In genomic region chr10:61283066-61283465, GRCh38 we compare ENCODE assay signal across 11 cellular contexts.
"Had no signal": no experiment of that assay in that cellular context is flagged by ENCODE, and none has a peak within 500 bp of the region (broad histone marks: within the 10 kb centered on the region; RNA-seq: fewer than 3 reads in every experiment).

No MANE protein-coding gene starts in this region.

- H3K9ac ChIP-seq: parathyroid adenoma had no signal

- H3K9me3 ChIP-seq: thyroid gland had no signal

- H3K4me3 Mint-ChIP-seq: activated naive CD8-positive, alpha-beta T cell treated with anti-CD3 and anti-CD28 coated beads, Interleukin-2, amount 50 U/mL, for 24 hours; stimulated activated naive B cell treated with anti-CD40 and anti-IgM and Interleukin-4, amounts not matched to agents 10 μg/mL and 1 μg/mL and 100 μg/mL, for 72 hours had no signal

- ATAC-seq: activated naive CD8-positive, alpha-beta T cell treated with anti-CD3 and anti-CD28 coated beads, Interleukin-2, amount 50 U/mL, for 24 hours; left lobe of liver; naive thymus-derived CD8-positive, alpha-beta T cell; stimulated activated naive B cell treated with anti-CD40 and anti-IgM and Interleukin-4, amounts not matched to agents 10 μg/mL and 1 μg/mL and 100 μg/mL, for 72 hours had no signal

- H3K27ac ChIP-seq: hepatocyte, parathyroid adenoma, thyroid gland had no signal

- H3K4me2 ChIP-seq: hepatocyte had no signal

- DNase-seq: activated CD8-positive, alpha-beta memory T cell treated with anti-CD3 and anti-CD28 coated beads, Interleukin-2, amount 50 U/mL, for 4 hours; activated naive CD4-positive, alpha-beta T cell; activated naive CD8-positive, alpha-beta T cell treated with anti-CD3 and anti-CD28 coated beads, Interleukin-2, amount 50 U/mL, for 24 hours; mammary epithelial cell; naive thymus-derived CD8-positive, alpha-beta T cell; stimulated activated CD4-positive, alpha-beta T cell treated with anti-CD3 and anti-CD28 coated beads, Interleukin-12 subunit alpha, Interleukin-12 subunit beta, amount 100 ng/mL, for 4 hours; stimulated activated naive B cell treated with anti-CD40 and anti-IgM and Interleukin-4, amounts not matched to agents 10 μg/mL and 1 μg/mL and 100 μg/mL, for 72 hours; thyroid gland had no signal

- H3K36me3 ChIP-seq: thyroid gland had no signal

- H3K4me3 ChIP-seq: hepatocyte, thyroid gland had no signal

- H3K4me1 ChIP-seq: parathyroid adenoma, thyroid gland had no signal

- H3K79me2 ChIP-seq: hepatocyte, parathyroid adenoma had no signal

- H3K27me3 ChIP-seq: hepatocyte, thyroid gland had no signal

- H2AFZ ChIP-seq: hepatocyte, parathyroid adenoma had no signal

- H3K27ac Mint-ChIP-seq: activated naive CD8-positive, alpha-beta T cell treated with anti-CD3 and anti-CD28 coated beads, Interleukin-2, amount 50 U/mL, for 24 hours; naive thymus-derived CD8-positive, alpha-beta T cell; stimulated activated naive B cell treated with anti-CD40 and anti-IgM and Interleukin-4, amounts not matched to agents 10 μg/mL and 1 μg/mL and 100 μg/mL, for 72 hours had no signal

- H3K36me3 Mint-ChIP-seq: naive thymus-derived CD8-positive, alpha-beta T cell; stimulated activated naive B cell treated with anti-CD40 and anti-IgM and Interleukin-4, amounts not matched to agents 10 μg/mL and 1 μg/mL and 100 μg/mL, for 72 hours had no signal
